Comparison of ENCODE assay signal across 14 cellular contexts in genomic region chr7:51124321-51124720, GRCh38.
"Had no signal": no experiment of that assay in that cellular context is flagged by ENCODE, and none has a peak within 500 bp of the region (broad histone marks: within the 10 kb centered on the region; RNA-seq: fewer than 3 reads in every experiment).

No MANE protein-coding gene starts in this region.

- H3K27ac ChIP-seq: neural progenitor cell, thoracic aorta, upper lobe of left lung had no signal

- H3K36me3 Mint-ChIP-seq: activated naive CD8-positive, alpha-beta T cell treated with anti-CD3 and anti-CD28 coated beads for 36 hours; naive thymus-derived CD8-positive, alpha-beta T cell; neural progenitor cell; stimulated activated naive B cell treated with anti-CD40 and anti-IgM and Interleukin-4, amounts not matched to agents 10 μg/mL and 1 μg/mL and 100 μg/mL, for 72 hours; WTC11 had no signal

- H3K27me3 Mint-ChIP-seq: activated naive CD8-positive, alpha-beta T cell treated with anti-CD3 and anti-CD28 coated beads for 36 hours; naive thymus-derived CD8-positive, alpha-beta T cell; stimulated activated naive B cell treated with anti-CD40 and anti-IgM and Interleukin-4, amounts not matched to agents 10 μg/mL and 1 μg/mL and 100 μg/mL, for 72 hours had no signal

- H3K27ac Mint-ChIP-seq: activated naive CD8-positive, alpha-beta T cell treated with anti-CD3 and anti-CD28 coated beads for 36 hours; neural progenitor cell; stimulated activated naive B cell treated with anti-CD40 and anti-IgM and Interleukin-4, amounts not matched to agents 10 μg/mL and 1 μg/mL and 100 μg/mL, for 72 hours; WTC11 had no signal

- H3K36me3 ChIP-seq: breast epithelium, neural progenitor cell, thoracic aorta, upper lobe of left lung had no signal

- H3K4me3 Mint-ChIP-seq: activated naive CD8-positive, alpha-beta T cell treated with anti-CD3 and anti-CD28 coated beads for 36 hours; naive thymus-derived CD8-positive, alpha-beta T cell; neural progenitor cell; stimulated activated naive B cell treated with anti-CD40 and anti-IgM and Interleukin-4, amounts not matched to agents 10 μg/mL and 1 μg/mL and 100 μg/mL, for 72 hours; WTC11 had no signal

- ATAC-seq: WTC11 had no signal

- H3K4me3 ChIP-seq: breast epithelium, lung, neural progenitor cell, thoracic aorta, upper lobe of left lung had no signal

- DNase-seq: activated T-cell treated with anti-CD3 and anti-CD28 coated beads, Interleukin-2, amount 50 U/mL, for 1 hour; cerebellar nuclear complex; cortex of kidney; effector CD4-positive, alpha-beta T cell; erythroblast; naive thymus-derived CD8-positive, alpha-beta T cell; stimulated activated naive B cell treated with anti-CD40 and anti-IgM and Interleukin-4, amounts not matched to agents 10 μg/mL and 1 μg/mL and 100 μg/mL, for 72 hours had no signal

- H3K27me3 ChIP-seq: breast epithelium, neural progenitor cell, upper lobe of left lung had no signal

- H3K9me3 Mint-ChIP-seq: activated naive CD8-positive, alpha-beta T cell treated with anti-CD3 and anti-CD28 coated beads for 36 hours; naive thymus-derived CD8-positive, alpha-beta T cell; neural progenitor cell; stimulated activated naive B cell treated with anti-CD40 and anti-IgM and Interleukin-4, amounts not matched to agents 10 μg/mL and 1 μg/mL and 100 μg/mL, for 72 hours had no signal

- H3K9me3 ChIP-seq: breast epithelium, thoracic aorta, upper lobe of left lung had no signal
